In genomic region chr2:28317390-28317789, GRCh38 we compare ENCODE assay signal across 26 cellular contexts.
"Had no signal": no experiment of that assay in that cellular context is flagged by ENCODE, and none has a peak within 500 bp of the region (broad histone marks: within the 10 kb centered on the region; RNA-seq: fewer than 3 reads in every experiment).

No MANE protein-coding gene starts in this region.

- H3K27me3 ChIP-seq: body of pancreas, cardiac muscle cell, colonic mucosa, left lung, sigmoid colon, upper lobe of left lung had no signal

- H3K4me3 ChIP-seq: body of pancreas, cardiac muscle cell, colonic mucosa, left lung, lower lobe of right lung, sigmoid colon, smooth muscle cell, thoracic aorta, upper lobe of left lung had no signal

- H3K27ac Mint-ChIP-seq: activated CD8-positive, alpha-beta T cell treated with anti-CD3 and anti-CD28 coated beads, Interleukin-2, amount 10 ng/mL, durations not matched to agents 7 days and 5 days; activated naive CD8-positive, alpha-beta T cell; WTC11 had no signal

- H3K27me3 Mint-ChIP-seq: activated naive CD8-positive, alpha-beta T cell; naive thymus-derived CD8-positive, alpha-beta T cell had no signal

- ATAC-seq: activated CD8-positive, alpha-beta T cell treated with anti-CD3 and anti-CD28 coated beads, Interleukin-2, amount 10 ng/mL, durations not matched to agents 7 days and 5 days; body of pancreas; left lung; lower lobe of right lung; naive thymus-derived CD8-positive, alpha-beta T cell; stimulated activated naive CD8-positive, alpha-beta T cell treated with anti-CD3 and anti-CD28 coated beads, Interleukin-15, Interleukin-2, amounts not matched to agents 100 U/mL and 50 U/mL, for 24 hours; WTC11 had no signal

- H3K9me3 Mint-ChIP-seq: naive thymus-derived CD8-positive, alpha-beta T cell; neural crest cell; WTC11 had no signal

- H3K36me3 ChIP-seq: cardiac muscle cell, colonic mucosa, lower lobe of right lung, sigmoid colon, thoracic aorta had no signal

- H3K4me1 ChIP-seq: colonic mucosa, left lung, lower lobe of right lung, upper lobe of left lung had no signal

- H3K36me3 Mint-ChIP-seq: WTC11 had no signal

- DNase-seq: activated CD4-positive, alpha-beta T cell treated with anti-CD3 and anti-CD28 coated beads for 1 hour; activated CD8-positive, alpha-beta T cell treated with anti-CD3 and anti-CD28 coated beads, Interleukin-2, amount 10 ng/mL, durations not matched to agents 7 days and 5 days; activated effector memory CD4-positive, alpha-beta T cell treated with Interleukin-2 at 50 U/mL for 16 hours; activated naive CD4-positive, alpha-beta T cell treated with Interleukin-2 at 50 U/mL for 16 hours; activated T-cell treated with anti-CD3 and anti-CD28 coated beads for 4 hours; anterior cingulate cortex; body of pancreas; cerebellar nuclear complex; colonic mucosa; effector CD8-positive, alpha-beta T cell; left lung; lower lobe of right lung; mesenchymal stem cell; naive thymus-derived CD8-positive, alpha-beta T cell; nucleus accumbens; sigmoid colon; SK-N-SH; stimulated activated naive CD8-positive, alpha-beta T cell treated with anti-CD3 and anti-CD28 coated beads, Interleukin-15, Interleukin-2, amounts not matched to agents 100 U/mL and 50 U/mL, for 24 hours; T-helper 2 cell; upper lobe of left lung had no signal

- H3K4me3 Mint-ChIP-seq: activated CD8-positive, alpha-beta T cell treated with anti-CD3 and anti-CD28 coated beads, Interleukin-2, amount 10 ng/mL, durations not matched to agents 7 days and 5 days; activated naive CD8-positive, alpha-beta T cell; naive thymus-derived CD8-positive, alpha-beta T cell; neural crest cell; WTC11 had no signal

- H3K27ac ChIP-seq: body of pancreas, cardiac muscle cell, colonic mucosa, left lung, lower lobe of right lung, sigmoid colon, thoracic aorta, upper lobe of left lung had no signal

- H3K9me3 ChIP-seq: body of pancreas, colonic mucosa, left lung, lower lobe of right lung, sigmoid colon, SK-N-SH, thoracic aorta, upper lobe of left lung had no signal
